ENCODE assay signal across 28 cellular contexts in the genomic region with DNA sequence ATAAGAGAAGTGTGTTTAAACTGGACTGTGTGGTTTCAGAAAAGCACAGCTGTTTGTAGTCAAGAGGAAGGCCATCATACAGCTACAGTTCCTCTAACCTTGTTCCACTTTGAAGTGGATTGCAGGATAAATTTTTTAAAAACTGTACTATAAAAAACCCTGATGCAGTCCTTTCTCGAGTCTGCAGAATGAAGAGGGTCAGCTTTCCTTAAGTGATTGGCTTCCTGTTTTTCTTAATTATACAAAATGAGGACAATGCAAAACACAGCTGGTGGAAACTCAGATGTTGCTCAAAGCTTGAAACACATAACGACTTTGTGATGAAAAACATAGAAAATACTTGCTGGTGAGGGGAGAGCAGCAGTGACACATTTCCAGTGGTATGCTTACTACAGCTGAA.
"Had no signal": no experiment of that assay in that cellular context is flagged by ENCODE, and none has a peak within 500 bp of the region (broad histone marks: within the 10 kb centered on the region; RNA-seq: fewer than 3 reads in every experiment).

No MANE protein-coding gene starts in this region.

- FAIRE-seq: bronchial epithelial cell, endothelial cell of umbilical vein, frontal cortex, TTC549 had no signal

- H3K27ac Mint-ChIP-seq: activated naive CD8-positive, alpha-beta T cell treated with anti-CD3 and anti-CD28 coated beads for 36 hours; activated T-helper 2 cell treated with anti-CD3 and anti-CD28 coated beads, Interferon-gamma antibody, Interleukin-2, Interleukin-4, amounts not matched to agents 10 μg/mL and 5 μg/mL and 100 μg/mL, durations not matched to agents 14 hours and 24 hours and 36 hours; effector memory CD8-positive, alpha-beta T cell; mesothelial cell of epicardium; natural killer cell; stimulated activated naive CD8-positive, alpha-beta T cell treated with anti-CD3 and anti-CD28 coated beads, Interleukin-15, Interleukin-2, amounts not matched to agents 100 ng/mL and 50 ng/mL, for 24 hours; T-helper 2 cell treated with Interferon-gamma antibody and Interleukin-4, amounts not matched to agents 5 μg/mL and 100 μg/mL, for 36 hours had no signal

- H3K9me3 Mint-ChIP-seq: activated T-helper 2 cell treated with anti-CD3 and anti-CD28 coated beads, Interferon-gamma antibody, Interleukin-2, Interleukin-4, amounts not matched to agents 10 μg/mL and 5 μg/mL and 100 μg/mL, durations not matched to agents 14 hours and 24 hours and 36 hours; mesothelial cell of epicardium; T-helper 2 cell treated with Interferon-gamma antibody and Interleukin-4, amounts not matched to agents 5 μg/mL and 100 μg/mL, for 36 hours had no signal

- ATAC-seq: activated T-cell treated with anti-CD3 and anti-CD28 coated beads, Interleukin-2, amount 50 U/mL, for 4 hours; effector memory CD8-positive, alpha-beta T cell; esophagus mucosa; natural killer cell; upper lobe of right lung had no signal

- H3K4me3 Mint-ChIP-seq: activated naive CD8-positive, alpha-beta T cell treated with anti-CD3 and anti-CD28 coated beads for 36 hours; activated T-cell treated with anti-CD3 and anti-CD28 coated beads, Interleukin-2, amount 50 U/mL, for 4 hours; effector memory CD8-positive, alpha-beta T cell; mesothelial cell of epicardium; natural killer cell; stimulated activated naive CD8-positive, alpha-beta T cell treated with anti-CD3 and anti-CD28 coated beads, Interleukin-15, Interleukin-2, amounts not matched to agents 100 ng/mL and 50 ng/mL, for 24 hours; T-helper 2 cell treated with Interferon-gamma antibody and Interleukin-4, amounts not matched to agents 5 μg/mL and 100 μg/mL, for 36 hours had no signal

- H3K27me3 Mint-ChIP-seq: activated naive CD8-positive, alpha-beta T cell treated with anti-CD3 and anti-CD28 coated beads for 36 hours; effector memory CD8-positive, alpha-beta T cell; stimulated activated naive CD8-positive, alpha-beta T cell treated with anti-CD3 and anti-CD28 coated beads, Interleukin-15, Interleukin-2, amounts not matched to agents 100 ng/mL and 50 ng/mL, for 24 hours had no signal

- H3K36me3 Mint-ChIP-seq: activated naive CD8-positive, alpha-beta T cell treated with anti-CD3 and anti-CD28 coated beads for 36 hours; mesothelial cell of epicardium; natural killer cell had no signal

- H3K9me3 ChIP-seq: colonic mucosa, prostate gland, thyroid gland had no signal

- H3K27me3 ChIP-seq: colonic mucosa, dorsolateral prefrontal cortex, thyroid gland, upper lobe of right lung had no signal

- H3K4me1 ChIP-seq: colonic mucosa, left ventricle myocardium inferior, prostate gland, thyroid gland, upper lobe of right lung had no signal

- DNase-seq: activated CD4-positive, alpha-beta T cell treated with anti-CD3 and anti-CD28 coated beads, Interleukin-2, amount 50 U/mL, for 4 hours; activated CD8-positive, alpha-beta memory T cell treated with anti-CD3 and anti-CD28 coated beads, Interleukin-2, amount 50 U/mL, for 48 hours; activated naive CD4-positive, alpha-beta T cell; activated naive CD8-positive, alpha-beta T cell treated with anti-CD3 and anti-CD28 coated beads for 36 hours; activated T-cell treated with anti-CD3 and anti-CD28 coated beads, Interleukin-2, amount 50 U/mL, for 4 hours; colonic mucosa; dorsolateral prefrontal cortex; effector memory CD8-positive, alpha-beta T cell; glutamatergic neuron; hippocampal formation; kidney glomerular epithelial cell; left ventricle myocardium inferior; natural killer cell; stimulated activated CD4-positive, alpha-beta T cell treated with anti-CD3 and anti-CD28 coated beads, Interleukin-12 subunit alpha, Interleukin-12 subunit beta, amount 100 ng/mL, for 4 hours; stimulated activated CD4-positive, alpha-beta T cell treated with anti-CD3 and anti-CD28 coated beads, Interleukin-4, amount 100 ng/mL, for 4 hours; substantia nigra; thyroid gland; upper lobe of right lung had no signal

- H3K4me1 Mint-ChIP-seq: activated naive CD8-positive, alpha-beta T cell treated with anti-CD3 and anti-CD28 coated beads for 36 hours; natural killer cell had no signal

- H3K36me3 ChIP-seq: colonic mucosa, left ventricle myocardium inferior, prostate gland, thyroid gland, upper lobe of right lung had no signal

- H3K27ac ChIP-seq: colonic mucosa, left ventricle myocardium inferior, prostate gland, thyroid gland, upper lobe of right lung had no signal

- H3K4me3 ChIP-seq: colonic mucosa, dorsolateral prefrontal cortex, left ventricle myocardium inferior, prostate gland, thyroid gland, upper lobe of right lung had no signal
